1 cellular context compared by ENCODE assay signal in genomic region chr16:10923146-10923649, GRCh38.
A peak's percentile ranks its signal among the peaks of the same experiment; 100 is the strongest.
TF ChIP-seq lines count a peak whose summit lies in the region.

No MANE protein-coding gene starts in this region.

TF ChIP-seq in HepG2, 621 proteins besides CTCF, POLR2A, EP300 and RAD21 (continues in another document):
- TF ChIP-seq RBFOX2 (IDR thresholded peaks at IDR 0.05; ENCODE audit: low read depth, low read length) (0 out of 2 replicates have a peak, but pooled peaks have one; percentile 37), ZNF225 (CRISPR knock-in tag; IDR thresholded peaks at IDR 0.05) (no peak), BRD4 (CRISPR knock-in tag; IDR thresholded peaks at IDR 0.05) (no peak), ZNF33A (CRISPR knock-in tag; IDR thresholded peaks at IDR 0.05; ENCODE audit: borderline replicate concordance) (no peak), TP53 (CRISPR knock-in tag; conservative IDR thresholded peaks at IDR 0.05) (no peak), ZNF562 (CRISPR knock-in tag; IDR thresholded peaks at IDR 0.05; ENCODE audit: borderline replicate concordance) (no peak), ZNF879 (CRISPR knock-in tag; IDR thresholded peaks at IDR 0.05) (no peak), KAT8 (CRISPR knock-in tag; IDR thresholded peaks at IDR 0.05) (no peak), ZNF547 (CRISPR knock-in tag; IDR thresholded peaks at IDR 0.05) (0 out of 2 replicates have a peak, but pooled peaks have one; percentile 18), CHCHD3 (CRISPR knock-in tag; IDR thresholded peaks at IDR 0.05) (0 out of 2 replicates have a peak, but pooled peaks have one; percentile 13), NFIB (CRISPR knock-in tag; IDR thresholded peaks at IDR 0.05; ENCODE audit: borderline replicate concordance) (no peak), ZNF260 (CRISPR knock-in tag; IDR thresholded peaks at IDR 0.05; ENCODE audit: borderline replicate concordance, low read depth) (0 out of 2 replicates have a peak, but pooled peaks have one; percentile 75), ZNF329 (CRISPR knock-in tag; IDR thresholded peaks at IDR 0.05; ENCODE audit: low read depth) (no peak), TEAD3 (CRISPR knock-in tag; optimal IDR thresholded peaks at IDR 0.05; ENCODE audit: borderline replicate concordance) (peak; percentile 96), ZNF776 (CRISPR knock-in tag; IDR thresholded peaks at IDR 0.05) (peak; percentile 21), NR2F2 (IDR thresholded peaks at IDR 0.05; ENCODE audit: borderline replicate concordance, low read depth) (no peak), NFE2L1 (CRISPR knock-in tag; IDR thresholded peaks at IDR 0.05; ENCODE audit: borderline replicate concordance) (0 out of 2 replicates have a peak, but pooled peaks have one; percentile 66), ATF1 (CRISPR knock-in tag; IDR thresholded peaks at IDR 0.05) (no peak), PAXIP1 (CRISPR knock-in tag; conservative IDR thresholded peaks at IDR 0.05) (no peak), ZNF616 (CRISPR knock-in tag; IDR thresholded peaks at IDR 0.05; ENCODE audit: low read depth) (no peak), ARHGAP35 (CRISPR knock-in tag; IDR thresholded peaks at IDR 0.05; ENCODE audit: borderline replicate concordance) (peak; percentile 18; the same call in 1 of the 2 replicates), ZBTB34 (CRISPR knock-in tag; IDR thresholded peaks at IDR 0.05) (0 out of 2 replicates have a peak, but pooled peaks have one; percentile 4), PAF1 (CRISPR knock-in tag; IDR thresholded peaks at IDR 0.05) (no peak), ZFP41 (CRISPR knock-in tag; IDR thresholded peaks at IDR 0.05; ENCODE audit: borderline replicate concordance) (0 out of 2 replicates have a peak, but pooled peaks have one; percentile 32), ZNF629 (CRISPR knock-in tag; conservative IDR thresholded peaks at IDR 0.05) (no peak), CEBPB (IDR thresholded peaks at IDR 0.05; ENCODE audit: borderline replicate concordance, low read depth, low read length) (no peak), RCOR2 (CRISPR knock-in tag; IDR thresholded peaks at IDR 0.05) (no peak), NFE2 (CRISPR knock-in tag; IDR thresholded peaks at IDR 0.05) (no peak), BCL3 (CRISPR knock-in tag; IDR thresholded peaks at IDR 0.05) (no peak; the same call in 1 of the 2 replicates), ZNF850 (CRISPR knock-in tag; conservative IDR thresholded peaks at IDR 0.05) (no peak), ZNF552 (CRISPR knock-in tag; IDR thresholded peaks at IDR 0.05; ENCODE audit: borderline replicate concordance) (no peak), CREB1 (IDR thresholded peaks at IDR 0.05) (peak; percentile 34; the same call in 1 of the 2 replicates), CREB1 (CRISPR knock-in tag; IDR thresholded peaks at IDR 0.05) (no peak; the same call in 1 of the 2 replicates), ZNF101 (CRISPR knock-in tag; IDR thresholded peaks at IDR 0.05; ENCODE audit: borderline replicate concordance, low read depth) (no peak), MLLT10 (CRISPR knock-in tag; IDR thresholded peaks at IDR 0.05) (no peak), THAP8 (CRISPR knock-in tag; IDR thresholded peaks at IDR 0.05; ENCODE audit: borderline replicate concordance) (no peak), TBX2 (CRISPR knock-in tag; IDR thresholded peaks at IDR 0.05; ENCODE audit: borderline replicate concordance) (no peak), ZNF768 (CRISPR knock-in tag; IDR thresholded peaks at IDR 0.05) (peak; percentile 4; the same call in 1 of the 2 replicates), SAP130 (CRISPR knock-in tag; IDR thresholded peaks at IDR 0.05; ENCODE audit: low read depth) (no peak; the same call in 1 of the 2 replicates), ZNF775 (CRISPR knock-in tag; IDR thresholded peaks at IDR 0.05; ENCODE audit: borderline replicate concordance) (no peak), DMTF1 (CRISPR knock-in tag; IDR thresholded peaks at IDR 0.05) (no peak), CHD4 (IDR thresholded peaks at IDR 0.05; ENCODE audit: borderline replicate concordance, low read length) (peak; percentile 21; the same call in 1 of the 2 replicates), ZNF788 (CRISPR knock-in tag; IDR thresholded peaks at IDR 0.05; ENCODE audit: borderline replicate concordance) (no peak), NR2F1 (CRISPR knock-in tag; IDR thresholded peaks at IDR 0.05) (no peak)
- TF ChIP-seq, protein P1, sequence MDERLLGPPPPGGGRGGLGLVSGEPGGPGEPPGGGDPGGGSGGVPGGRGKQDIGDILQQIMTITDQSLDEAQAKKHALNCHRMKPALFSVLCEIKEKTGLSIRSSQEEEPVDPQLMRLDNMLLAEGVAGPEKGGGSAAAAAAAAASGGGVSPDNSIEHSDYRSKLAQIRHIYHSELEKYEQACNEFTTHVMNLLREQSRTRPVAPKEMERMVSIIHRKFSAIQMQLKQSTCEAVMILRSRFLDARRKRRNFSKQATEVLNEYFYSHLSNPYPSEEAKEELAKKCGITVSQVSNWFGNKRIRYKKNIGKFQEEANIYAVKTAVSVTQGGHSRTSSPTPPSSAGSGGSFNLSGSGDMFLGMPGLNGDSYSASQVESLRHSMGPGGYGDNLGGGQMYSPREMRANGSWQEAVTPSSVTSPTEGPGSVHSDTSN (CRISPR knock-in tag; IDR thresholded peaks at IDR 0.05), result no peak
- TF ChIP-seq, protein P2, sequence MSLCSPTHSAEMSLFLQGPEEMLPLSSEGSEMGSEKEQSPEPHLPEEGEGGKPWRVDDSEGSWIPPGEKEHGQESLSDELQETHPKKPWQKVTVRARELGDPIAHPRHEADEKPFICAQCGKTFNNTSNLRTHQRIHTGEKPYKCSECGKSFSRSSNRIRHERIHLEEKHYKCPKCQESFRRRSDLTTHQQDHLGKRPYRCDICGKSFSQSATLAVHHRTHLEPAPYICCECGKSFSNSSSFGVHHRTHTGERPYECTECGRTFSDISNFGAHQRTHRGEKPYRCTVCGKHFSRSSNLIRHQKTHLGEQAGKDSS (CRISPR knock-in tag; IDR thresholded peaks at IDR 0.05; ENCODE audit: borderline replicate concordance, low read depth), result no peak
- TF ChIP-seq, protein P3, sequence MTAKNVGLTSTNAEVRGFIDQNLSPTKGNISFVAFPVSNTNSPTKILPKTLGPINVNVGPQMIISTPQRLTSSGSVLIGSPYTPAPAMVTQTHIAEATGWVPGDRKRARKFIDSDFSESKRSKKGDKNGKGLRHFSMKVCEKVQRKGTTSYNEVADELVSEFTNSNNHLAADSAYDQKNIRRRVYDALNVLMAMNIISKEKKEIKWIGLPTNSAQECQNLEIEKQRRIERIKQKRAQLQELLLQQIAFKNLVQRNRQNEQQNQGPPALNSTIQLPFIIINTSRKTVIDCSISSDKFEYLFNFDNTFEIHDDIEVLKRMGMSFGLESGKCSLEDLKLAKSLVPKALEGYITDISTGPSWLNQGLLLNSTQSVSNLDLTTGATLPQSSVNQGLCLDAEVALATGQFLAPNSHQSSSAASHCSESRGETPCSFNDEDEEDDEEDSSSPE (CRISPR knock-in tag; IDR thresholded peaks at IDR 0.05), result no peak
- TF ChIP-seq, protein P4, sequence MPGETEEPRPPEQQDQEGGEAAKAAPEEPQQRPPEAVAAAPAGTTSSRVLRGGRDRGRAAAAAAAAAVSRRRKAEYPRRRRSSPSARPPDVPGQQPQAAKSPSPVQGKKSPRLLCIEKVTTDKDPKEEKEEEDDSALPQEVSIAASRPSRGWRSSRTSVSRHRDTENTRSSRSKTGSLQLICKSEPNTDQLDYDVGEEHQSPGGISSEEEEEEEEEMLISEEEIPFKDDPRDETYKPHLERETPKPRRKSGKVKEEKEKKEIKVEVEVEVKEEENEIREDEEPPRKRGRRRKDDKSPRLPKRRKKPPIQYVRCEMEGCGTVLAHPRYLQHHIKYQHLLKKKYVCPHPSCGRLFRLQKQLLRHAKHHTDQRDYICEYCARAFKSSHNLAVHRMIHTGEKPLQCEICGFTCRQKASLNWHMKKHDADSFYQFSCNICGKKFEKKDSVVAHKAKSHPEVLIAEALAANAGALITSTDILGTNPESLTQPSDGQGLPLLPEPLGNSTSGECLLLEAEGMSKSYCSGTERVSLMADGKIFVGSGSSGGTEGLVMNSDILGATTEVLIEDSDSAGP (CRISPR knock-in tag; IDR thresholded peaks at IDR 0.05; ENCODE audit: borderline replicate concordance), result 0 out of 2 replicates have a peak, but pooled peaks have one; percentile 85
- TF ChIP-seq, protein P5, sequence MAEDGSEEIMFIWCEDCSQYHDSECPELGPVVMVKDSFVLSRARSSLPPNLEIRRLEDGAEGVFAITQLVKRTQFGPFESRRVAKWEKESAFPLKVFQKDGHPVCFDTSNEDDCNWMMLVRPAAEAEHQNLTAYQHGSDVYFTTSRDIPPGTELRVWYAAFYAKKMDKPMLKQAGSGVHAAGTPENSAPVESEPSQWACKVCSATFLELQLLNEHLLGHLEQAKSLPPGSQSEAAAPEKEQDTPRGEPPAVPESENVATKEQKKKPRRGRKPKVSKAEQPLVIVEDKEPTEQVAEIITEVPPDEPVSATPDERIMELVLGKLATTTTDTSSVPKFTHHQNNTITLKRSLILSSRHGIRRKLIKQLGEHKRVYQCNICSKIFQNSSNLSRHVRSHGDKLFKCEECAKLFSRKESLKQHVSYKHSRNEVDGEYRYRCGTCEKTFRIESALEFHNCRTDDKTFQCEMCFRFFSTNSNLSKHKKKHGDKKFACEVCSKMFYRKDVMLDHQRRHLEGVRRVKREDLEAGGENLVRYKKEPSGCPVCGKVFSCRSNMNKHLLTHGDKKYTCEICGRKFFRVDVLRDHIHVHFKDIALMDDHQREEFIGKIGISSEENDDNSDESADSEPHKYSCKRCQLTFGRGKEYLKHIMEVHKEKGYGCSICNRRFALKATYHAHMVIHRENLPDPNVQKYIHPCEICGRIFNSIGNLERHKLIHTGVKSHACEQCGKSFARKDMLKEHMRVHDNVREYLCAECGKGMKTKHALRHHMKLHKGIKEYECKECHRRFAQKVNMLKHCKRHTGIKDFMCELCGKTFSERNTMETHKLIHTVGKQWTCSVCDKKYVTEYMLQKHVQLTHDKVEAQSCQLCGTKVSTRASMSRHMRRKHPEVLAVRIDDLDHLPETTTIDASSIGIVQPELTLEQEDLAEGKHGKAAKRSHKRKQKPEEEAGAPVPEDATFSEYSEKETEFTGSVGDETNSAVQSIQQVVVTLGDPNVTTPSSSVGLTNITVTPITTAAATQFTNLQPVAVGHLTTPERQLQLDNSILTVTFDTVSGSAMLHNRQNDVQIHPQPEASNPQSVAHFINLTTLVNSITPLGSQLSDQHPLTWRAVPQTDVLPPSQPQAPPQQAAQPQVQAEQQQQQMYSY (CRISPR knock-in tag; IDR thresholded peaks at IDR 0.05), result peak; percentile 19; the same call in 1 of the 2 replicates
